8 cellular contexts compared by ENCODE assay signal in the genomic region with DNA sequence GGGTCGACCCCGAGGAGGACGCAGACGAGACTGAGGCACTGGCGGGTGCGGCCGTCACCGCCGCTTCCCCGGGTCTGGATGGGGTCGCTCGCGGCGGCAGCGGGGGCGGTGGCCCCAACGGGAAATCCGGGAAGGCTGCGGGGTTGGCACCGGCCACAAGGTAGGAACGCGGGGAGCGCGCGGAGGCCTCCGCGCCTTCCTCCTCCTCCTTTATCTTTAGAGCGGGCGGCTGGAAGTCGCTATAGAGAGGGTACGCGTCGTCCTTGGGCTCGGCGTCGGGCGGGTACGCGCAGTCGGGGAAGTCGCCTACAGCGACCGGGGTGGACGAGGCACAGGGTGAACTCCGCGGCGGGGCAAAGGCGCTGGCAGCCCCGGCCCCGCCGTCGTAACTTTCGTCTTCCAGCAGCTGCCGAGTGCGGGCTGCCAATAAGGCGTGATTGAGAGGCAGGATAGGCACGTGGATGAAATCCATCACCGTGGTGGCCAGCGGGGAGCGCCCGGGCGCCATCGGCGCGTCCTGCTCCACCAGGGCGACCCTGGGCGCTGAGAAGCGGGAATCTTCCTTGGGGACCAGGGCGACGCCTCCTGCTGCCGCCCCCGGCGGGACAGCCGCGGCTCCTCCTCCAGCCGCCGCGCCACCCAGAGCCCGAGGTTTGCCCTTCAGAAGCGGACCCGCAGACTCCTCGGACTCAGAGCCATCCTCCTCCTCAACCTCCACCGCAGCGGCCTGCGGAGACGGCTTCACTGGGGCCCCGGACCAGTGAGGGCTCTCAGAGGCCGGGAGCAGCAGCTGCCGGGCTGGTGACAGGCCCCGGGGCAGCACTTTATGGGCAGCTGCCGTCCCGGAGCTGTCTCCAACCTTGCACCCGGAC. TPM values are rescaled to one million over a fixed set of nuclear protein-coding genes. Genes with fewer than 3 reads are reported as not detected.
A peak's percentile ranks its signal among the peaks of the same experiment; 100 is the strongest.
DNase-seq lines count a peak whose midpoint lies in the region; ATAC-seq and TF ChIP-seq lines count a peak whose summit lies in the region.

No MANE protein-coding gene starts in this region.

- H3K9me3 Mint-ChIP-seq in nephron, result no peaks in the 10 kb centered on the region

- no peak overlapping the region for H3K4me2 ChIP-seq in OCI-LY7 (ENCODE audit: low read length)

- no peaks in the 10 kb centered on the region for H3K9me2 ChIP-seq in OCI-LY7 (ENCODE audit: insufficient read depth, low read length)

- peaks cover 92% of the 10 kb centered on the region for H3K27me3 Mint-ChIP-seq in nephron (ENCODE audit: low read depth)

- no peaks in the 10 kb centered on the region for H3K79me2 ChIP-seq in OCI-LY7 (ENCODE audit: insufficient read depth, low read depth, low read length)

- peaks cover 10% of the 10 kb centered on the region; the same call in 1 of the 2 replicates for H3K4me1 ChIP-seq in HUES64 (ENCODE audit: insufficient read depth, low read length)
- peaks cover 10 to 50% (median 38%) of the 10 kb centered on the region in 4 donors for H3K4me1 ChIP-seq in esophagus muscularis mucosa
- H3K4me1 ChIP-seq in OCI-LY7 (ENCODE audit: insufficient read depth, low read length, poor library complexity, severe bottlenecking), result no peaks in the 10 kb centered on the region

- H2AFZ ChIP-seq in OCI-LY7 (ENCODE audit: low read length), result no peak overlapping the region

- H3K36me3 Mint-ChIP-seq in nephron (ENCODE audit: low read depth), result no peaks in the 10 kb centered on the region

- no peak overlapping the region for H3K9ac ChIP-seq in HUES64 (ENCODE audit: low read depth, low read length)

- intact Hi-C loops in esophagus muscularis mucosa (cut with DNase I), result no loop called here
- intact Hi-C loops in OCI-LY7 (cut with micrococcal nuclease; ENCODE audit: unreplicated experiment), result no loop called here

- DNase-seq in AG04450 (ENCODE audit: low read depth, low spot score) (no peak), esophagus muscularis mucosa (ENCODE audit: extremely low spot score) (no peak), OCI-LY7 (ENCODE audit: low spot score) (no peak)

- H3K27me3 ChIP-seq in AG04450 (ENCODE audit: control insufficient read depth, insufficient read depth, low read length), result peaks cover 41% of the 10 kb centered on the region
- peaks cover 96% of the 10 kb centered on the region for H3K27me3 ChIP-seq in HUES64 (ENCODE audit: insufficient read depth, low read length)
- peaks cover 0 to 27% (median 0%) of the 10 kb centered on the region in 4 donors for H3K27me3 ChIP-seq in esophagus muscularis mucosa

- no peaks in the 10 kb centered on the region for H4K20me1 ChIP-seq in OCI-LY7 (ENCODE audit: insufficient read depth, low read length)

- TF ChIP-seq CTCF in AG04450 (IDR thresholded peaks at IDR 0.05; ENCODE audit: low read depth, low read length) (no peak), esophagus muscularis mucosa (IDR thresholded peaks at IDR 0.05) (no peak), nephron (IDR thresholded peaks at IDR 0.05; ENCODE audit: unreplicated experiment in 3 of 3) (no peak), OCI-LY7 (conservative IDR thresholded peaks at IDR 0.05; ENCODE audit: low read length) (no peak)

- H3K9me3 ChIP-seq in AG04450 (ENCODE audit: control insufficient read depth, insufficient read depth, low read length) (peaks cover 10% of the 10 kb centered on the region; the same call in 1 of the 2 replicates), HUES64 (ENCODE audit: insufficient read depth, low read depth, low read length) (no peaks in the 10 kb centered on the region), esophagus muscularis mucosa (no peaks in the 10 kb centered on the region), OCI-LY7 (ENCODE audit: low read length) (no peaks in the 10 kb centered on the region)

- peak overlapping the region; percentile 70 to 79 (median 75) for H3K4me3 Mint-ChIP-seq in nephron

- TF ChIP-seq POLR2A in esophagus muscularis mucosa (IDR thresholded peaks at IDR 0.05; ENCODE audit: low read depth), result no peak

- WGBS in HUES64, result under 1% methylated on average over 93 of the region's 93 CpGs
- WGBS in esophagus muscularis mucosa, result 0% methylated on average over 8 of the region's 93 CpGs

- H3K36me3 ChIP-seq in HUES64 (ENCODE audit: insufficient read depth, low read length), result no peaks in the 10 kb centered on the region
- H3K36me3 ChIP-seq in esophagus muscularis mucosa, result no peaks in the 10 kb centered on the region
- no peaks in the 10 kb centered on the region for H3K36me3 ChIP-seq in OCI-LY7 (ENCODE audit: insufficient read depth, low read length)

- TF ChIP-seq EP300 in esophagus muscularis mucosa (IDR thresholded peaks at IDR 0.05), result no peak

- H3K4me3 ChIP-seq in AG04450 (ENCODE audit: low read depth, low read length), result peak overlapping the region; percentile 8
- peak overlapping the region; percentile 63 for H3K4me3 ChIP-seq in HUES64 (ENCODE audit: low read length)
- H3K4me3 ChIP-seq in esophagus muscularis mucosa, result peak overlapping the region; percentile 67 to 77 (median 74)
- H3K4me3 ChIP-seq in OCI-LY7 (ENCODE audit: low read depth, low read length, poor library complexity, severe bottlenecking), result no peak overlapping the region

- no peak overlapping the region for H3K27ac Mint-ChIP-seq in nephron

- ATAC-seq in GM19397 (IDR thresholded peaks at IDR 0.05; ENCODE audit: unreplicated experiment) (no peak), HG02938 (IDR thresholded peaks at IDR 0.05; ENCODE audit: unreplicated experiment) (no peak), HG02798 (IDR thresholded peaks at IDR 0.05; ENCODE audit: poor library complexity, unreplicated experiment) (no peak)

- peaks cover 13% of the 10 kb centered on the region for H3K4me1 Mint-ChIP-seq in nephron

- no TSS peak for BruUV-seq in OCI-LY7 (replicated peaks; lab: Mats Ljungman, UMichigan)

- H3K27ac ChIP-seq in AG04450 (ENCODE audit: low read depth, low read length) (no peak overlapping the region), HUES64 (ENCODE audit: low read depth, low read length) (no peak overlapping the region), esophagus muscularis mucosa (replicated peaks in 1 of 4) (peak overlapping the region; percentile 78 to 86 (median 84)), OCI-LY7 (ENCODE audit: low read depth, low read length, poor library complexity, severe bottlenecking) (no peak overlapping the region)

- POLR2A ChIA-PET in AG04450 (lab: Yijun Ruan, JAX), result no interaction called here
- POLR2A ChIA-PET in OCI-LY7 (lab: Charles Lee), result no interaction called here

- CTCF ChIA-PET in AG04450 (lab: Charles Lee), result no interaction called here
- CTCF ChIA-PET in OCI-LY7 (lab: Charles Lee; ENCODE audit: unreplicated experiment), result no interaction called here

RNA-seq across cellular contexts. Expression of gene PGR, which starts 1.7 kb away (rescaled TPM):
- not detected in 2 replicates for polyA plus RNA-seq in AG04450 (2011; rRNA removed)
- not detected in 2 replicates for polyA minus RNA-seq in AG04450 (2011; rRNA and poly(A)+ RNA removed)
- 0.10 TPM for polyA plus RNA-seq in HUES64 (2013, experiment 1 of 2)
- polyA plus RNA-seq in HUES64 (2013, experiment 2 of 2), result 0.13 TPM
- total RNA-seq in esophagus muscularis mucosa, result 10 to 100 TPM in 2 of 4 donors, 1 to 10 TPM in 2; 6.3 to 13.4 (median 9.4) TPM
- not detected in 2 replicates for total RNA-seq in OCI-LY7 (2014; rRNA removed; shearing (Covaris generic))
- total RNA-seq in OCI-LY7 (2022), result not detected in 2 replicates

Comparison
In these comparisons a context has a peak if more than half of its experiments do, and no peak if none do; other contexts are left out.
1. H3K27ac ChIP-seq: peak in esophagus muscularis mucosa (4 of 4); none in AG04450 (single experiment), HUES64 (single experiment) and OCI-LY7 (single experiment).
2. RNA of gene PGR, which starts 1.7 kb away (total RNA-seq): 6.3 to 13.4 TPM in esophagus muscularis mucosa; not detected in OCI-LY7; every median in the first group is over 4 times any median in the second.